ENCODE assay signal across 2 cellular contexts in genomic region chr19:14765841-14766240, GRCh38. TPM values are rescaled to one million over a fixed set of nuclear protein-coding genes. Genes with fewer than 3 reads are reported as not detected.
"Had no signal": no experiment of that assay in that cellular context is flagged by ENCODE, and none has a peak within 500 bp of the region (broad histone marks: within the 10 kb centered on the region; RNA-seq: fewer than 3 reads in every experiment).

No MANE protein-coding gene starts in this region.

RNA-seq across cellular contexts. Expression of gene ADGRE2, which starts 12.5 kb away (rescaled TPM):
- total RNA-seq: endothelial cell of umbilical vein, osteocyte had no signal
- polyA plus RNA-seq: endothelial cell of umbilical vein had no signal
